12 cellular contexts compared by ENCODE assay signal in the genomic region with DNA sequence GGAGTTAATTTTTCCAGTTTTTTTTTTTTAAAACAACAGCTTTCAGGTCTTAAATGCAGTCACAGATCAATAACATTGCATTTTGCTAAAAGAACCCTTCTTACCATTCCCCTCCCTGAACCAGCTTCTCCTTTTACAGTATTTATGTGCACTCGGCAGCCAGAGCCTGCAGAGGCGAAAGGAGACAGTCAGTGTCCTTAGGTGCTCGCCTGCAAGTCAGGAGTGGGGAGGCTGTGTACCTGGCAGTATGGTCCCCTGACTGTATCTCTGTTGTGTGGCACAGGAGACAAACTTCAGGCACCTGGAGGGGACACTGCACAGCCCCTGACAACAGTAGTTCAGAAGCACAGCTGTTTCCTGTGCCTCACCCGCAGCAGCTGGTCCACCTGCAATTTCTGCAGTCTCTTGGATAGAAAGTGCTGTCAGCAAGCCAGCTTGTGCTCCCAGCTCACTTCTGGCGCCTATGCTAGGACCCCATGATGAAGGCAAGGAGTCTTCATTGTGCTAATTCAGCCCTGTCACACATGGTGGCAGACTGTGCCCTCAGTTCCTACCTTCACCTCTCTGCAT.
DNase-seq lines count a peak whose midpoint lies in the region; ATAC-seq, FAIRE-seq and TF ChIP-seq lines count a peak whose summit lies in the region.
"Had no signal": no experiment of that assay in that cellular context is flagged by ENCODE, and none has a peak within 500 bp of the region (broad histone marks: within the 10 kb centered on the region; RNA-seq: fewer than 3 reads in every experiment).

No MANE protein-coding gene starts in this region.

- H3K4me1 ChIP-seq in OCI-LY3 (ENCODE audit: low read length) (peaks cover 11% of the 10 kb centered on the region), gastroesophageal sphincter (no peaks in the 10 kb centered on the region)

- H2AFZ ChIP-seq in OCI-LY3 (ENCODE audit: low read depth, low read length), result no peak overlapping the region

- TF ChIP-seq EP300 in gastroesophageal sphincter (IDR thresholded peaks at IDR 0.05), result no peak

- no peaks in the 10 kb centered on the region for H3K79me2 ChIP-seq in OCI-LY3 (ENCODE audit: low read length)

- intact Hi-C loops in head of caudate nucleus (cut with DNase I), result no loop called here

- no peaks in the 10 kb centered on the region for H4K20me1 ChIP-seq in OCI-LY3 (ENCODE audit: insufficient read depth, low read length)

- TF ChIP-seq CTCF in GM12865 (IDR thresholded peaks at IDR 0.05; ENCODE audit: insufficient read depth, low read depth, low read length, missing control alignments), result no peak
- peak; percentile 14; the same call in 1 of the 2 replicates for TF ChIP-seq CTCF in OCI-LY3 (IDR thresholded peaks at IDR 0.05; ENCODE audit: low read depth, low read length)
- TF ChIP-seq CTCF in gastroesophageal sphincter (IDR thresholded peaks at IDR 0.05), result no peak

- ATAC-seq in GM21423 (IDR thresholded peaks at IDR 0.05; ENCODE audit: unreplicated experiment), result peak; percentile 91
- ATAC-seq in HG03342 (IDR thresholded peaks at IDR 0.05; ENCODE audit: unreplicated experiment), result peak; percentile 91
- ATAC-seq in gastroesophageal sphincter, result no peak

- peaks cover 49% of the 10 kb centered on the region for H3K36me3 ChIP-seq in OCI-LY3 (replicated peaks; ENCODE audit: low read depth, low read length)
- no peaks in the 10 kb centered on the region for H3K36me3 ChIP-seq in gastroesophageal sphincter

- DNase-seq in GM12865 (ENCODE audit: low read depth), result peak; percentile 65
- DNase-seq in head of caudate nucleus, result no peak
- no peak for DNase-seq in frontal cortex (ENCODE audit: low spot score in 2 of 2)
- DNase-seq in HCEC 1CT, result no peak
- DNase-seq: activated B cell treated with CpG ODN at 0.5 μM for 24 hours; activated naive CD4-positive, alpha-beta T cell treated with anti-CD3 and anti-CD28 coated beads for 36 hours; CD8-positive, alpha-beta memory T cell; IMR-90 had no signal

- H3K9me3 ChIP-seq in OCI-LY3 (ENCODE audit: insufficient read depth, low read length) (no peaks in the 10 kb centered on the region), gastroesophageal sphincter (no peaks in the 10 kb centered on the region)

- H3K27ac ChIP-seq in OCI-LY3 (ENCODE audit: low read length), result no peak overlapping the region
- H3K27ac ChIP-seq in gastroesophageal sphincter, result no peak overlapping the region

- no peak overlapping the region for H3K4me2 ChIP-seq in OCI-LY3 (ENCODE audit: low read length)

- no peak for TF ChIP-seq POLR2A in gastroesophageal sphincter (IDR thresholded peaks at IDR 0.05)

- no peak overlapping the region for H3K4me3 ChIP-seq in GM12865 (ENCODE audit: low read depth, low read length)
- H3K4me3 ChIP-seq in OCI-LY3 (ENCODE audit: low read length), result no peak overlapping the region
- H3K4me3 ChIP-seq in gastroesophageal sphincter, result no peak overlapping the region

- no peak for FAIRE-seq in frontal cortex (lab: Jason Lieb, UNC)

- no peaks in the 10 kb centered on the region for H3K27me3 ChIP-seq in OCI-LY3 (ENCODE audit: low read depth, low read length)
- no peaks in the 10 kb centered on the region for H3K27me3 ChIP-seq in gastroesophageal sphincter

- no peak overlapping the region for H3K9ac ChIP-seq in OCI-LY3 (ENCODE audit: low read length)

- WGBS in gastroesophageal sphincter (ENCODE audit: low coverage in 1 of 2), 2 donors, result 11 to 17% methylated on average over 1 of the region's 5 CpGs
